In genomic region chr12:110613771-110614684, GRCh38 we compare ENCODE assay signal across 1 cellular context.
TF ChIP-seq lines count a peak whose summit lies in the region.

Gene TCTN1, plus strand, starts transcription at chr12:110614129. Its CDS starts 54 bp downstream, at chr12:110614183.

TF ChIP-seq in GM23338, 12 proteins besides CTCF, POLR2A, EP300 and RAD21 (continued from another document):
- TF ChIP-seq ETS1 (IDR thresholded peaks at IDR 0.05) (no peak), STAT1 (IDR thresholded peaks at IDR 0.05; ENCODE audit: unreplicated experiment) (no peak), REST (IDR thresholded peaks at IDR 0.05; ENCODE audit: unreplicated experiment) (peak; percentile 19), EZH2phosphoT487 (IDR thresholded peaks at IDR 0.05; ENCODE audit: unreplicated experiment) (no peak), POLR2AphosphoS5 (IDR thresholded peaks at IDR 0.05; ENCODE audit: low read depth) (peak; percentile 74), NANOG (IDR thresholded peaks at IDR 0.05; ENCODE audit: borderline replicate concordance) (no peak), ZNF331 (CRISPR knock-in tag; IDR thresholded peaks at IDR 0.05; ENCODE audit: low read depth) (no peak)
